Comparison of ENCODE assay signal across 9 cellular contexts in the genomic region with DNA sequence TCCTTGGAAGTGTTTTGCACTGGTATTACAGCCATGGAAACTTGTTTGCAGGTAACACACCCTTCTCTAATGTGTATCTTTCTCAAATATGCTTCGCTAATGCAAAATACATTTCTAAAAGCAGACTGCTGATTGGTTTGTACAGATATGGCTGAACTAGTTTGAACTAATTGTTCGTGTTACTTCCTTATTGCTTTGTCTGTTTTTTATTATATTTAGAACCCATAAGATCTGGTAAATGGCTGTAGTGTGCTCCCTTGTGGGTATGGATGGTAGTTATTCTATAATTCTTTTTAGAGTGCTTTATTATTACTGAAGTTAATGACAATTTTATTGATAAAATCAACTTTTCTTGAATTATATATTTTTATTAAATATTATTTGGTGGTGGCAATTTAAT. TPM values are rescaled to one million over a fixed set of nuclear protein-coding genes. Genes with fewer than 3 reads are reported as not detected.
DNase-seq lines count a peak whose midpoint lies in the region; ATAC-seq and TF ChIP-seq lines count a peak whose summit lies in the region.
"Had no signal": no experiment of that assay in that cellular context is flagged by ENCODE, and none has a peak within 500 bp of the region (broad histone marks: within the 10 kb centered on the region; RNA-seq: fewer than 3 reads in every experiment).

No MANE protein-coding gene starts in this region.

- H3K36me3 ChIP-seq in mesodermal cell (ENCODE audit: control insufficient read depth, insufficient read depth, low read length) (peaks cover 15% of the 10 kb centered on the region), H7 (replicated peaks; ENCODE audit: control insufficient read depth, insufficient read depth, low read length) (no peaks in the 10 kb centered on the region; the same call in 1 of the 2 replicates)

- ATAC-seq in GM21528 (IDR thresholded peaks at IDR 0.05; ENCODE audit: low FRiP score, unreplicated experiment) (no peak), HG02759 (IDR thresholded peaks at IDR 0.05; ENCODE audit: unreplicated experiment) (no peak)

- H3K27me3 ChIP-seq in dorsolateral prefrontal cortex: no peaks in the 10 kb centered on the region
- H3K27me3 ChIP-seq in H7 (ENCODE audit: control insufficient read depth, insufficient read depth, low read length): no peaks in the 10 kb centered on the region

- TF ChIP-seq CTCF in C4-2B (conservative IDR thresholded peaks at IDR 0.05) (peak; percentile 25), dorsolateral prefrontal cortex (IDR thresholded peaks at IDR 0.05 in 54 of 56, conservative IDR thresholded peaks at IDR 0.05 in 2 of 56; ENCODE audit: low read depth in 1 of 56, partially characterized antibody in 56 of 56) (peak in 55 of 56 donors; percentile 16 to 68 (median 48))

- peak; percentile 7 for DNase-seq in MV-4-11 (lab: John Stamatoyannopoulos, UW)
- DNase-seq in dorsolateral prefrontal cortex: no peak
- DNase-seq in NCI-H1694 (lab: John Stamatoyannopoulos, UW): no peak
- DNase-seq in H7: no peak
- DNase-seq: activated B cell treated with CpG ODN at 0.5 μM for 24 hours had no signal

- peaks cover 11% of the 10 kb centered on the region for H3K4me1 ChIP-seq in mesodermal cell (ENCODE audit: control insufficient read depth, insufficient read depth, low read length, poor library complexity, severe bottlenecking)

- H3K27ac ChIP-seq in C4-2B (no peak overlapping the region), dorsolateral prefrontal cortex (peak overlapping the region in 56 of 59 donors; percentile 16 to 86 (median 70)), mesodermal cell (ENCODE audit: low read depth, low read length, severe bottlenecking) (peak overlapping the region; percentile 58)

- peaks cover 11% of the 10 kb centered on the region for H3K9me3 ChIP-seq in mesodermal cell (ENCODE audit: control insufficient read depth, low read length)

- H3K4me3 ChIP-seq in dorsolateral prefrontal cortex: peak overlapping the region in 55 of 59 donors; percentile 2 to 62 (median 38)
- no peak overlapping the region for H3K4me3 ChIP-seq in mesodermal cell (ENCODE audit: extremely low read depth, insufficient read depth, low read length, poor library complexity, severe bottlenecking)
- no peak overlapping the region for H3K4me3 ChIP-seq in H7 (ENCODE audit: insufficient read depth, low read depth, low read length)

- intact Hi-C loops in dorsolateral prefrontal cortex (cut with DNase I): loop anchor here (2.0 to 5.0 kb wide), 3 partner anchors 51 to 162 kb away; a partner anchor contains a TSS

- no CpG with 5 or more reads among the region's 2 CpGs for WGBS in mesodermal cell (ENCODE audit: insufficient coverage in 2 of 2), 2 experiments

RNA-seq across cellular contexts. Expression of a gene that starts 53.0 kb away (rescaled TPM):
- 10 to 100 TPM; 49.2 to 99.3 (median 71.5) TPM for total RNA-seq in dorsolateral prefrontal cortex
- 48.0 TPM for polyA plus RNA-seq in mesodermal cell (2013, experiment 1 of 2)
- 54.1 TPM for polyA plus RNA-seq in mesodermal cell (2013, experiment 2 of 2)
- 19.5 and 26.2 TPM in 2 replicates for total RNA-seq in H7 (2014; rRNA removed; shearing (Covaris generic))

Comparison
In these comparisons a context has a peak if more than half of its experiments do, and no peak if none do; other contexts are left out.
1. H3K4me3 ChIP-seq: peak in dorsolateral prefrontal cortex (55 of 59); none in mesodermal cell (single experiment) and H7 (single experiment).